ENCODE assay signal across 17 cellular contexts in the genomic region with DNA sequence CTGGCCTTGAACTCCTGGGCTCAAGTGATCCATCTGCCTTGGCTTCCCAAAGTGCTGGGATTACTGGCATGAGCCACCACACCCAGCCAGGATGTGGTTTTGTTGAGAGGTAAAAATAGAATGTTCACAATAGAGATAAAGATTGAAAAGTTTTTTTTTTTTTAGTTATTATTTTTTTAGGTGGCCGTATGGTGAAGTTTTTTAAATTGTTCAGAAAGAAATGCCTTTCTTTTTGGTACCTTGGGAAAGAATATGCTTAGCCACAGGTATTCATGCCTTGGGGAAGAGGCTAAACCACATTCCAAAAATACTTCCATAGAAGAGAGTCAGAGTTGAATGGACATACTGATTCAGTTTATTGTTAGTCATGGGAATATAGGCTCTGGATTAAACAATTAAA.
DNase-seq lines count a peak whose midpoint lies in the region; ATAC-seq and TF ChIP-seq lines count a peak whose summit lies in the region.
"Had no signal": no experiment of that assay in that cellular context is flagged by ENCODE, and none has a peak within 500 bp of the region (broad histone marks: within the 10 kb centered on the region; RNA-seq: fewer than 3 reads in every experiment).

No MANE protein-coding gene starts in this region.

- no peak for ATAC-seq in stimulated activated naive CD8-positive, alpha-beta T cell treated with anti-CD3 and anti-CD28 coated beads, Interleukin-15, amount 100 ng/mL, for 72 hours
- ATAC-seq: left lung had no signal

- no peaks in the 10 kb centered on the region for H3K27me3 ChIP-seq in endodermal cell (ENCODE audit: control insufficient read depth, insufficient read depth, low read length, poor library complexity, severe bottlenecking)
- H3K27me3 ChIP-seq: adrenal gland, left lung, testis had no signal

- peak; percentile 83 for DNase-seq in AG08395 (ENCODE audit: low spot score)
- DNase-seq in HT1080 (ENCODE audit: low read depth): peak; percentile 92
- peak; percentile 23 for DNase-seq in amniotic stem cell (lab: John Stamatoyannopoulos, UW)
- peak; percentile 54 for DNase-seq in foreskin melanocyte
- no peak for DNase-seq in stimulated activated naive CD8-positive, alpha-beta T cell treated with anti-CD3 and anti-CD28 coated beads, Interleukin-15, amount 100 ng/mL, for 72 hours
- DNase-seq in SIG-M5 treated with dmso at 0.1 percent for 504 hours (lab: John Stamatoyannopoulos, UW; ENCODE audit: unreplicated experiment): no peak
- DNase-seq in endodermal cell: no peak
- no peak for DNase-seq in GM13977 (ENCODE audit: low spot score)
- DNase-seq: activated CD4-positive, alpha-beta T cell treated with anti-CD3 and anti-CD28 coated beads for 4 hours; activated T-cell treated with anti-CD3 and anti-CD28 coated beads, Interleukin-2, amount 50 U/mL, for 48 hours; adrenal gland; effector CD4-positive, alpha-beta T cell; glutamatergic neuron; left lung; testis had no signal

- no peak for TF ChIP-seq CTCF in endodermal cell (conservative IDR thresholded peaks at IDR 0.05)
- TF ChIP-seq CTCF in GM13977 (IDR thresholded peaks at IDR 0.05; ENCODE audit: extremely low read depth, insufficient read depth, missing control alignments): no peak

- no peaks in the 10 kb centered on the region for H3K4me1 Mint-ChIP-seq in stimulated activated naive CD8-positive, alpha-beta T cell treated with anti-CD3 and anti-CD28 coated beads, Interleukin-15, amount 100 ng/mL, for 72 hours
- H3K4me1 Mint-ChIP-seq in endodermal cell: no peaks in the 10 kb centered on the region

- no peaks in the 10 kb centered on the region for H3K36me3 ChIP-seq in endodermal cell (ENCODE audit: control insufficient read depth, insufficient read depth, low read length)
- H3K36me3 ChIP-seq: adrenal gland, left lung had no signal

- no peaks in the 10 kb centered on the region for H3K9me3 Mint-ChIP-seq in stimulated activated naive CD8-positive, alpha-beta T cell treated with anti-CD3 and anti-CD28 coated beads, Interleukin-15, amount 100 ng/mL, for 72 hours
- H3K9me3 Mint-ChIP-seq in endodermal cell: no peaks in the 10 kb centered on the region
- H3K9me3 Mint-ChIP-seq: T-helper 1 cell treated with Interleukin-12 subunit alpha and Interleukin-12 subunit beta and Interleukin-4 antibody, amounts not matched to agents 30 μg/mL and 1 μg/mL, for 36 hours had no signal

- H3K9ac ChIP-seq in endodermal cell (ENCODE audit: extremely low read depth, low read length, poor library complexity, severe bottlenecking): no peak overlapping the region

- H3K36me3 Mint-ChIP-seq in endodermal cell (ENCODE audit: low read depth): no peaks in the 10 kb centered on the region

- H3K27ac ChIP-seq in endodermal cell (ENCODE audit: low read depth, low read length): no peak overlapping the region
- H3K27ac ChIP-seq: adrenal gland, left lung, testis had no signal

- 78% methylated on average over 1 of the region's 1 CpG; no CpG with 5 or more reads in 1 of the 2 experiments for WGBS in endodermal cell (ENCODE audit: insufficient coverage in 1 of 2, insufficient read length in 1 of 2), 2 experiments

- no peaks in the 10 kb centered on the region for H3K4me1 ChIP-seq in endodermal cell (ENCODE audit: control insufficient read depth, insufficient read depth, low read length)
- H3K4me1 ChIP-seq: adrenal gland, left lung, testis had no signal

- no peaks in the 10 kb centered on the region for H3K27me3 Mint-ChIP-seq in stimulated activated naive CD8-positive, alpha-beta T cell treated with anti-CD3 and anti-CD28 coated beads, Interleukin-15, amount 100 ng/mL, for 72 hours
- H3K27me3 Mint-ChIP-seq in endodermal cell (ENCODE audit: insufficient read depth): no peaks in the 10 kb centered on the region

- H3K4me3 Mint-ChIP-seq in stimulated activated naive CD8-positive, alpha-beta T cell treated with anti-CD3 and anti-CD28 coated beads, Interleukin-15, amount 100 ng/mL, for 72 hours: no peak overlapping the region
- no peak overlapping the region for H3K4me3 Mint-ChIP-seq in endodermal cell
- H3K4me3 Mint-ChIP-seq: T-helper 1 cell treated with Interleukin-12 subunit alpha and Interleukin-12 subunit beta and Interleukin-4 antibody, amounts not matched to agents 30 μg/mL and 1 μg/mL, for 36 hours had no signal

- in situ Hi-C loops in GM13977 (cut with MboI; ENCODE audit: low pct_unique_long_range_greater_than_20kb, low sequenced_read_pairs, unreplicated experiment): no loop called here

- no peaks in the 10 kb centered on the region for H3K9me3 ChIP-seq in endodermal cell (ENCODE audit: control insufficient read depth, low read length)
- H3K9me3 ChIP-seq: adrenal gland, left lung, testis had no signal

- no peak overlapping the region for H3K4me3 ChIP-seq in endodermal cell (ENCODE audit: low read length)
- H3K4me3 ChIP-seq: adrenal gland, left lung, smooth muscle cell, testis had no signal

- H3K27ac Mint-ChIP-seq in stimulated activated naive CD8-positive, alpha-beta T cell treated with anti-CD3 and anti-CD28 coated beads, Interleukin-15, amount 100 ng/mL, for 72 hours: no peak overlapping the region
- no peak overlapping the region for H3K27ac Mint-ChIP-seq in endodermal cell
- H3K27ac Mint-ChIP-seq: T-helper 1 cell treated with Interleukin-12 subunit alpha and Interleukin-12 subunit beta and Interleukin-4 antibody, amounts not matched to agents 30 μg/mL and 1 μg/mL, for 36 hours had no signal

Comparison
In these comparisons a context has a peak if more than half of its experiments do, and no peak if none do; other contexts are left out.
1. DNase-seq: peak in AG08395 (single experiment), HT1080 (single experiment), amniotic stem cell (single experiment) and foreskin melanocyte (single experiment); none in stimulated activated naive CD8-positive, alpha-beta T cell treated with anti-CD3 and anti-CD28 coated beads, Interleukin-15, amount 100 ng/mL, for 72 hours (0 of 2), SIG-M5 treated with dmso at 0.1 percent for 504 hours (single experiment), endodermal cell (single experiment) and GM13977 (single experiment).